17 cellular contexts compared by ENCODE assay signal in genomic region chr11:125918140-125918840, GRCh38. TPM values are rescaled to one million over a fixed set of nuclear protein-coding genes. Genes with fewer than 3 reads are reported as not detected.
"Had no signal": no experiment of that assay in that cellular context is flagged by ENCODE, and none has a peak within 500 bp of the region (broad histone marks: within the 10 kb centered on the region; RNA-seq: fewer than 3 reads in every experiment).

No MANE protein-coding gene starts in this region.

- H3K27me3 ChIP-seq: adrenal gland, right atrium auricular region, thyroid gland, uterus had no signal

- H3K36me3 ChIP-seq: adrenal gland, right atrium auricular region, thyroid gland, uterus had no signal

- H3K9me3 Mint-ChIP-seq: stimulated activated effector memory CD8-positive, alpha-beta T cell treated with anti-CD3 and anti-CD28 coated beads, Interleukin-12 subunit alpha, Interleukin-12 subunit beta, amount 100 ng/mL, for 72 hours had no signal

- H3K4me1 Mint-ChIP-seq: stimulated activated effector memory CD8-positive, alpha-beta T cell treated with anti-CD3 and anti-CD28 coated beads, Interleukin-12 subunit alpha, Interleukin-12 subunit beta, amount 100 ng/mL, for 72 hours had no signal

- DNase-seq: activated CD4-positive, alpha-beta T cell treated with anti-CD3 and anti-CD28 coated beads, Interleukin-2, amount 50 U/mL, for 1 hour; activated naive CD4-positive, alpha-beta T cell treated with anti-CD3 and anti-CD28 coated beads, Interleukin-2, amount 50 U/mL, for 16 hours; activated T-cell treated with anti-CD3 and anti-CD28 coated beads, Interleukin-2, amount 50 U/mL, for 1 hour; caudate nucleus; effector CD4-positive, alpha-beta T cell; kidney; left ventricle myocardium superior; thyroid gland; uterus had no signal

- ATAC-seq: left ventricle myocardium superior; stimulated activated effector memory CD8-positive, alpha-beta T cell treated with anti-CD3 and anti-CD28 coated beads, Interleukin-12 subunit alpha, Interleukin-12 subunit beta, amount 100 ng/mL, for 72 hours had no signal

- H3K36me3 Mint-ChIP-seq: stimulated activated effector memory CD8-positive, alpha-beta T cell treated with anti-CD3 and anti-CD28 coated beads, Interleukin-12 subunit alpha, Interleukin-12 subunit beta, amount 100 ng/mL, for 72 hours had no signal

- H3K4me3 ChIP-seq: adrenal gland, coronary artery, right atrium auricular region, smooth muscle cell, thyroid gland, uterus had no signal

- H3K27ac Mint-ChIP-seq: stimulated activated effector memory CD8-positive, alpha-beta T cell treated with anti-CD3 and anti-CD28 coated beads, Interleukin-12 subunit alpha, Interleukin-12 subunit beta, amount 100 ng/mL, for 72 hours had no signal

- H3K4me1 ChIP-seq: adrenal gland, right atrium auricular region, thyroid gland, uterus had no signal

- H3K27ac ChIP-seq: adrenal gland, coronary artery, right atrium auricular region, thyroid gland, uterus had no signal

- H3K4me2 ChIP-seq: smooth muscle cell had no signal

- H3K4me3 Mint-ChIP-seq: stimulated activated effector memory CD8-positive, alpha-beta T cell treated with anti-CD3 and anti-CD28 coated beads, Interleukin-12 subunit alpha, Interleukin-12 subunit beta, amount 100 ng/mL, for 72 hours had no signal

RNA-seq across cellular contexts. Expression of gene DDX25, which starts 14.0 kb away (rescaled TPM):
- total RNA-seq: left ventricle myocardium superior, mesenteric fat pad, myocyte, posterior vena cava, right atrium auricular region had no signal
- polyA plus RNA-seq: smooth muscle cell had no signal

RNA-seq across cellular contexts. Expression of gene VSIG10L2, which starts 27.6 kb away (rescaled TPM):
- total RNA-seq: adrenal gland, kidney, left ventricle myocardium superior, mesenteric fat pad, myocyte, right atrium auricular region, smooth muscle cell, thyroid gland had no signal
- polyA plus RNA-seq: smooth muscle cell had no signal
